Comparison of ENCODE assay signal across 14 cellular contexts in genomic region chr3:102354818-102355515, GRCh38.
A peak's percentile ranks its signal among the peaks of the same experiment; 100 is the strongest.
DNase-seq lines count a peak whose midpoint lies in the region; ATAC-seq, FAIRE-seq and TF ChIP-seq lines count a peak whose summit lies in the region.
"Had no signal": no experiment of that assay in that cellular context is flagged by ENCODE, and none has a peak within 500 bp of the region (broad histone marks: within the 10 kb centered on the region; RNA-seq: fewer than 3 reads in every experiment).

No MANE protein-coding gene starts in this region.

- no peak overlapping the region for H2AFZ ChIP-seq in mesenchymal stem cell (ENCODE audit: low read depth, low read length)

- H3K9me3 Mint-ChIP-seq in activated naive CD8-positive, alpha-beta T cell treated with anti-CD3 and anti-CD28 coated beads for 36 hours, result no peaks in the 10 kb centered on the region
- H3K9me3 Mint-ChIP-seq: central memory CD8-positive, alpha-beta T cell; naive thymus-derived CD8-positive, alpha-beta T cell had no signal

- no peaks in the 10 kb centered on the region for H3K27me3 Mint-ChIP-seq in activated naive CD8-positive, alpha-beta T cell treated with anti-CD3 and anti-CD28 coated beads for 36 hours
- H3K27me3 Mint-ChIP-seq: central memory CD8-positive, alpha-beta T cell had no signal

- no peak for TF ChIP-seq CTCF in body of pancreas (IDR thresholded peaks at IDR 0.05)

- intact Hi-C loops in body of pancreas (cut with DNase I) (no loop called here), left ventricle myocardium superior (cut with micrococcal nuclease) (no loop called here)

- TF ChIP-seq POLR2A in body of pancreas (IDR thresholded peaks at IDR 0.05) (no peak), GM12892 (IDR thresholded peaks at IDR 0.05; ENCODE audit: low read depth, low read length) (no peak)

- no peaks in the 10 kb centered on the region for H3K36me3 Mint-ChIP-seq in activated naive CD8-positive, alpha-beta T cell treated with anti-CD3 and anti-CD28 coated beads for 36 hours
- H3K36me3 Mint-ChIP-seq: naive thymus-derived CD8-positive, alpha-beta T cell had no signal

- no peak overlapping the region for H3K4me3 Mint-ChIP-seq in activated naive CD8-positive, alpha-beta T cell treated with anti-CD3 and anti-CD28 coated beads for 36 hours
- H3K4me3 Mint-ChIP-seq: central memory CD8-positive, alpha-beta T cell; naive thymus-derived CD8-positive, alpha-beta T cell had no signal

- H3K4ac ChIP-seq in mesenchymal stem cell (ENCODE audit: low read depth in 1 of 2, low read length in 2 of 2), result no peak overlapping the region

- H2BK120ac ChIP-seq in mesenchymal stem cell (ENCODE audit: low read depth, low read length), result no peak overlapping the region

- no peak overlapping the region for H2BK12ac ChIP-seq in mesenchymal stem cell (ENCODE audit: low read length in 2 of 2)

- H3K4me2 ChIP-seq in mesenchymal stem cell (ENCODE audit: low read length, poor library complexity, severe bottlenecking), result no peak overlapping the region

- H3K4me3 ChIP-seq in body of pancreas, result no peak overlapping the region
- no peak overlapping the region for H3K4me3 ChIP-seq in mesenchymal stem cell (ENCODE audit: insufficient read depth in 1 of 2, low read depth in 1 of 2, low read length in 2 of 2)

- H3K27ac ChIP-seq in body of pancreas (no peak overlapping the region), mesenchymal stem cell (ENCODE audit: low read length, poor library complexity, severe bottlenecking) (peak overlapping the region; percentile 1)

- H2BK15ac ChIP-seq in mesenchymal stem cell (ENCODE audit: low read depth, poor library complexity, severe bottlenecking), result no peak overlapping the region

- H2BK5ac ChIP-seq in mesenchymal stem cell (ENCODE audit: low read depth, low read length, poor library complexity, severe bottlenecking), result no peak overlapping the region

- H3K27me3 ChIP-seq in body of pancreas (no peaks in the 10 kb centered on the region), mesenchymal stem cell (ENCODE audit: control insufficient read depth in 1 of 2, insufficient read depth in 1 of 2, low read length in 2 of 2) (no peaks in the 10 kb centered on the region)

- FAIRE-seq in GM12892 (lab: Jason Lieb, UNC), result no peak

- no peak overlapping the region for H4K8ac ChIP-seq in mesenchymal stem cell (ENCODE audit: low read length)

- H3K9me3 ChIP-seq in body of pancreas (no peaks in the 10 kb centered on the region), mesenchymal stem cell (ENCODE audit: control insufficient read depth, low read length) (no peaks in the 10 kb centered on the region)

- DNase-seq in EH (ENCODE audit: low read depth) (peak; percentile 5), LHCN-M2 (ENCODE audit: low read depth) (peak; percentile 85), body of pancreas (no peak), mesenchymal stem cell (peak; percentile 74), GM12892 (ENCODE audit: insufficient read length) (no peak), DMS114 treated with DMSO at 0.1 percent for 48 hours (lab: John Stamatoyannopoulos, UW; ENCODE audit: unreplicated experiment) (no peak), left ventricle myocardium superior (no peak)
- no peak for DNase-seq in activated naive CD8-positive, alpha-beta T cell treated with anti-CD3 and anti-CD28 coated beads for 36 hours
- DNase-seq: activated T-cell treated with anti-CD3 and anti-CD28 coated beads for 4 hours; hypothalamus; Kasumi-1; naive thymus-derived CD8-positive, alpha-beta T cell; NK-92 treated with Interleukin-12 subunit alpha and Interleukin-12 subunit beta, amount 100 ng/mL, for 24 hours had no signal

- H3K4me1 ChIP-seq in body of pancreas (no peaks in the 10 kb centered on the region), mesenchymal stem cell (ENCODE audit: control insufficient read depth, insufficient read depth, low read depth, low read length) (no peaks in the 10 kb centered on the region)

- no peak overlapping the region for H4K91ac ChIP-seq in mesenchymal stem cell (ENCODE audit: low read length)

- H3K27ac Mint-ChIP-seq in activated naive CD8-positive, alpha-beta T cell treated with anti-CD3 and anti-CD28 coated beads for 36 hours, result no peak overlapping the region
- H3K27ac Mint-ChIP-seq: naive thymus-derived CD8-positive, alpha-beta T cell had no signal

- H3K18ac ChIP-seq in mesenchymal stem cell (ENCODE audit: low read depth in 1 of 2, low read length in 2 of 2), result no peak overlapping the region

- H3K23ac ChIP-seq in mesenchymal stem cell (ENCODE audit: low read length in 2 of 2), result no peak overlapping the region

- H3K36me3 ChIP-seq in body of pancreas (replicated peaks in 1 of 2; ENCODE audit: insufficient read depth in 1 of 2, low read depth in 2 of 2) (no peaks in the 10 kb centered on the region), mesenchymal stem cell (ENCODE audit: control insufficient read depth in 1 of 2, insufficient read depth in 2 of 2, low read depth in 1 of 2, low read length in 2 of 2) (no peaks in the 10 kb centered on the region)

- no peak overlapping the region for H3K14ac ChIP-seq in mesenchymal stem cell (ENCODE audit: low read length in 2 of 2)

- H3K9ac ChIP-seq in mesenchymal stem cell (ENCODE audit: low read length), result no peak overlapping the region

- no peaks in the 10 kb centered on the region for H3K79me1 ChIP-seq in mesenchymal stem cell (replicated peaks; ENCODE audit: low read length, poor library complexity, severe bottlenecking)

- H3K4me1 Mint-ChIP-seq in activated naive CD8-positive, alpha-beta T cell treated with anti-CD3 and anti-CD28 coated beads for 36 hours, result no peaks in the 10 kb centered on the region
- H3K4me1 Mint-ChIP-seq: central memory CD8-positive, alpha-beta T cell; naive thymus-derived CD8-positive, alpha-beta T cell had no signal

- no peak overlapping the region for H2AK5ac ChIP-seq in mesenchymal stem cell (ENCODE audit: low read length, severe bottlenecking)

- ATAC-seq in body of pancreas, result peak; percentile 50
- ATAC-seq in left ventricle myocardium superior, result no peak
- ATAC-seq: naive thymus-derived CD8-positive, alpha-beta T cell had no signal

Comparison
In these comparisons a context has a peak if more than half of its experiments do, and no peak if none do; other contexts are left out.
1. DNase-seq: peak in EH (single experiment), LHCN-M2 (single experiment) and mesenchymal stem cell (single experiment); none in body of pancreas (0 of 4), activated naive CD8-positive, alpha-beta T cell treated with anti-CD3 and anti-CD28 coated beads for 36 hours (single experiment), GM12892 (single experiment), DMS114 treated with DMSO at 0.1 percent for 48 hours (single experiment) and left ventricle myocardium superior (single experiment).